In genomic region chr18:36758623-36759022, GRCh38 we compare ENCODE assay signal across 1 cellular context.
TF ChIP-seq lines count a peak whose summit lies in the region.

No MANE protein-coding gene starts in this region.

TF ChIP-seq in GM12878, 131 proteins besides CTCF, POLR2A, EP300 and RAD21 (continued from another document):
- TF ChIP-seq ZNF24 (IDR thresholded peaks at IDR 0.05) = no peak
